Comparison of ENCODE assay signal across 1 cellular context in genomic region chr14:89912667-89913211, GRCh38.
TF ChIP-seq lines count a peak whose summit lies in the region.

No MANE protein-coding gene starts in this region.

TF ChIP-seq in GM23338, 12 proteins besides CTCF, POLR2A, EP300 and RAD21 (continued from another document):
- TF ChIP-seq, protein P1, sequence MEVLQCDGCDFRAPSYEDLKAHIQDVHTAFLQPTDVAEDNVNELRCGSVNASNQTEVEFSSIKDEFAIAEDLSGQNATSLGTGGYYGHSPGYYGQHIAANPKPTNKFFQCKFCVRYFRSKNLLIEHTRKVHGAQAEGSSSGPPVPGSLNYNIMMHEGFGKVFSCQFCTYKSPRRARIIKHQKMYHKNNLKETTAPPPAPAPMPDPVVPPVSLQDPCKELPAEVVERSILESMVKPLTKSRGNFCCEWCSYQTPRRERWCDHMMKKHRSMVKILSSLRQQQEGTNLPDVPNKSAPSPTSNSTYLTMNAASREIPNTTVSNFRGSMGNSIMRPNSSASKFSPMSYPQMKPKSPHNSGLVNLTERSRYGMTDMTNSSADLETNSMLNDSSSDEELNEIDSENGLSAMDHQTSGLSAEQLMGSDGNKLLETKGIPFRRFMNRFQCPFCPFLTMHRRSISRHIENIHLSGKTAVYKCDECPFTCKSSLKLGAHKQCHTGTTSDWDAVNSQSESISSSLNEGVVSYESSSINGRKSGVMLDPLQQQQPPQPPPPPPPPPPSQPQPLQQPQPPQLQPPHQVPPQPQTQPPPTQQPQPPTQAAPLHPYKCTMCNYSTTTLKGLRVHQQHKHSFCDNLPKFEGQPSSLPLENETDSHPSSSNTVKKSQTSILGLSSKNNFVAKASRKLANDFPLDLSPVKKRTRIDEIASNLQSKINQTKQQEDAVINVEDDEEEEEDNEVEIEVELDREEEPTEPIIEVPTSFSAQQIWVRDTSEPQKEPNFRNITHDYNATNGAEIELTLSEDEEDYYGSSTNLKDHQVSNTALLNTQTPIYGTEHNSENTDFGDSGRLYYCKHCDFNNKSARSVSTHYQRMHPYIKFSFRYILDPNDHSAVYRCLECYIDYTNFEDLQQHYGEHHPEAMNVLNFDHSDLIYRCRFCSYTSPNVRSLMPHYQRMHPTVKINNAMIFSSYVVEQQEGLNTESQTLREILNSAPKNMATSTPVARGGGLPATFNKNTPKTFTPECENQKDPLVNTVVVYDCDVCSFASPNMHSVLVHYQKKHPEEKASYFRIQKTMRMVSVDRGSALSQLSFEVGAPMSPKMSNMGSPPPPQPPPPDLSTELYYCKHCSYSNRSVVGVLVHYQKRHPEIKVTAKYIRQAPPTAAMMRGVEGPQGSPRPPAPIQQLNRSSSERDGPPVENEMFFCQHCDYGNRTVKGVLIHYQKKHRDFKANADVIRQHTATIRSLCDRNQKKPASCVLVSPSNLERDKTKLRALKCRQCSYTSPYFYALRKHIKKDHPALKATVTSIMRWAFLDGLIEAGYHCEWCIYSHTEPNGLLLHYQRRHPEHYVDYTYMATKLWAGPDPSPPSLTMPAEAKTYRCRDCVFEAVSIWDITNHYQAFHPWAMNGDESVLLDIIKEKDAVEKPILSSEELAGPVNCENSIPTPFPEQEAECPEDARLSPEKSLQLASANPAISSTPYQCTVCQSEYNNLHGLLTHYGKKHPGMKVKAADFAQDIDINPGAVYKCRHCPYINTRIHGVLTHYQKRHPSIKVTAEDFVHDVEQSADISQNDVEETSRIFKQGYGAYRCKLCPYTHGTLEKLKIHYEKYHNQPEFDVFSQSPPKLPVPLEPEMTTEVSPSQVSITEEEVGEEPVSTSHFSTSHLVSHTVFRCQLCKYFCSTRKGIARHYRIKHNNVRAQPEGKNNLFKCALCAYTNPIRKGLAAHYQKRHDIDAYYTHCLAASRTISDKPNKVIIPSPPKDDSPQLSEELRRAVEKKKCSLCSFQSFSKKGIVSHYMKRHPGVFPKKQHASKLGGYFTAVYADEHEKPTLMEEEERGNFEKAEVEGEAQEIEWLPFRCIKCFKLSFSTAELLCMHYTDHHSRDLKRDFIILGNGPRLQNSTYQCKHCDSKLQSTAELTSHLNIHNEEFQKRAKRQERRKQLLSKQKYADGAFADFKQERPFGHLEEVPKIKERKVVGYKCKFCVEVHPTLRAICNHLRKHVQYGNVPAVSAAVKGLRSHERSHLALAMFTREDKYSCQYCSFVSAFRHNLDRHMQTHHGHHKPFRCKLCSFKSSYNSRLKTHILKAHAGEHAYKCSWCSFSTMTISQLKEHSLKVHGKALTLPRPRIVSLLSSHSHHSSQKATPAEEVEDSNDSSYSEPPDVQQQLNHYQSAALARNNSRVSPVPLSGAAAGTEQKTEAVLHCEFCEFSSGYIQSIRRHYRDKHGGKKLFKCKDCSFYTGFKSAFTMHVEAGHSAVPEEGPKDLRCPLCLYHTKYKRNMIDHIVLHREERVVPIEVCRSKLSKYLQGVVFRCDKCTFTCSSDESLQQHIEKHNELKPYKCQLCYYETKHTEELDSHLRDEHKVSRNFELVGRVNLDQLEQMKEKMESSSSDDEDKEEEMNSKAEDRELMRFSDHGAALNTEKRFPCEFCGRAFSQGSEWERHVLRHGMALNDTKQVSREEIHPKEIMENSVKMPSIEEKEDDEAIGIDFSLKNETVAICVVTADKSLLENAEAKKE (CRISPR knock-in tag; IDR thresholded peaks at IDR 0.05), result no peak
- no peak for TF ChIP-seq NANOG (IDR thresholded peaks at IDR 0.05; ENCODE audit: borderline replicate concordance)
